Comparison of ENCODE assay signal across 25 cellular contexts in genomic region chr18:8870528-8870927, GRCh38.
A peak's percentile ranks its signal among the peaks of the same experiment; 100 is the strongest.
DNase-seq lines count a peak whose midpoint lies in the region; ATAC-seq and TF ChIP-seq lines count a peak whose summit lies in the region.
"Had no signal": no experiment of that assay in that cellular context is flagged by ENCODE, and none has a peak within 500 bp of the region (broad histone marks: within the 10 kb centered on the region; RNA-seq: fewer than 3 reads in every experiment).

No MANE protein-coding gene starts in this region.

- WGBS in endodermal cell (ENCODE audit: insufficient coverage in 1 of 2, insufficient read length in 1 of 2), 2 experiments = 92% methylated on average over 4 to 5 of the region's 5 CpGs
- 83 to 100% methylated on average over 1 to 5 of the region's 5 CpGs for WGBS in gastroesophageal sphincter (ENCODE audit: low coverage in 1 of 2), 2 donors

- H3K4me3 Mint-ChIP-seq in MCF 10A (ENCODE audit: unreplicated experiment) = no peak overlapping the region
- H3K4me3 Mint-ChIP-seq in endodermal cell = no peak overlapping the region
- H3K4me3 Mint-ChIP-seq in CD8-positive, alpha-beta T cell = no peak overlapping the region
- H3K4me3 Mint-ChIP-seq: activated CD8-positive, alpha-beta T cell treated with anti-CD3 and anti-CD28 coated beads for 36 hours; activated naive CD8-positive, alpha-beta T cell treated with anti-CD3 and anti-CD28 coated beads, Interleukin-2, amount 50 U/mL, for 24 hours; brain; mesothelial cell of epicardium; nephron progenitor cell had no signal

- H3K4me1 Mint-ChIP-seq in MCF 10A (ENCODE audit: insufficient read depth, unreplicated experiment) (peaks cover 18% of the 10 kb centered on the region), endodermal cell (peaks cover 28% of the 10 kb centered on the region)
- no peaks in the 10 kb centered on the region for H3K4me1 Mint-ChIP-seq in CD8-positive, alpha-beta T cell (ENCODE audit: low read depth)
- H3K4me1 Mint-ChIP-seq: activated naive CD8-positive, alpha-beta T cell treated with anti-CD3 and anti-CD28 coated beads, Interleukin-2, amount 50 U/mL, for 24 hours; brain; mesothelial cell of epicardium; nephron progenitor cell had no signal

- H3K4me3 ChIP-seq in breast epithelium = no peak overlapping the region
- no peak overlapping the region for H3K4me3 ChIP-seq in endodermal cell (ENCODE audit: low read length)
- H3K4me3 ChIP-seq in CD8-positive, alpha-beta T cell (ENCODE audit: low read depth, low read length) = no peak overlapping the region
- H3K4me3 ChIP-seq in gastroesophageal sphincter = no peak overlapping the region
- H3K4me3 ChIP-seq: coronary artery, HAP-1, upper lobe of right lung had no signal

- no peak for TF ChIP-seq EP300 in gastroesophageal sphincter (IDR thresholded peaks at IDR 0.05)

- no peaks in the 10 kb centered on the region for H3K36me3 Mint-ChIP-seq in MCF 10A (ENCODE audit: insufficient read depth, unreplicated experiment)
- no peaks in the 10 kb centered on the region for H3K36me3 Mint-ChIP-seq in endodermal cell (ENCODE audit: low read depth)
- H3K36me3 Mint-ChIP-seq in CD8-positive, alpha-beta T cell = no peaks in the 10 kb centered on the region
- H3K36me3 Mint-ChIP-seq: brain, mesothelial cell of epicardium had no signal

- no peak for TF ChIP-seq CTCF in MCF 10A (IDR thresholded peaks at IDR 0.05; ENCODE audit: unreplicated experiment)
- TF ChIP-seq CTCF in breast epithelium (IDR thresholded peaks at IDR 0.05) = no peak
- TF ChIP-seq CTCF in endodermal cell (conservative IDR thresholded peaks at IDR 0.05) = no peak
- no peak for TF ChIP-seq CTCF in CD8-positive, alpha-beta T cell (IDR thresholded peaks at IDR 0.05)
- no peak for TF ChIP-seq CTCF in gastroesophageal sphincter (IDR thresholded peaks at IDR 0.05)

- DNase-seq in MCF 10A (ENCODE audit: unreplicated experiment) (peak; percentile 8), breast epithelium (ENCODE audit: low spot score in 2 of 2) (no peak), NCI-H524 treated with DMSO at 0.1 percent for 48 hours (lab: John Stamatoyannopoulos, UW) (peak; percentile 9), epithelial cell of prostate (ENCODE audit: low read depth, low spot score) (peak; percentile 52), endodermal cell (no peak), KG1 (lab: John Stamatoyannopoulos, UW) (no peak)
- no peak for DNase-seq in CD8-positive, alpha-beta T cell
- DNase-seq: activated CD4-positive, CD25-positive, alpha-beta regulatory T cell treated with anti-CD3 and anti-CD28 coated beads, Interleukin-2, amount 50 U/mL, for 72 hours; activated CD8-positive, alpha-beta T cell treated with anti-CD3 and anti-CD28 coated beads for 36 hours; activated gamma-delta T cell; activated naive CD8-positive, alpha-beta T cell treated with anti-CD3 and anti-CD28 coated beads, Interleukin-2, amount 50 U/mL, for 24 hours; BE2C; COR-L47; head of caudate nucleus; NCI-H1930; NCI-H526 treated with DMSO at 0.1 percent for 48 hours; nephron progenitor cell; OCI-M1; SHP77; upper lobe of right lung had no signal

- TF ChIP-seq POLR2A in breast epithelium (IDR thresholded peaks at IDR 0.05) (no peak), gastroesophageal sphincter (IDR thresholded peaks at IDR 0.05) (no peak)

- H3K27me3 Mint-ChIP-seq in MCF 10A (ENCODE audit: insufficient read depth, unreplicated experiment) (no peaks in the 10 kb centered on the region), endodermal cell (ENCODE audit: insufficient read depth) (peaks cover 33% of the 10 kb centered on the region)
- peaks cover under 1% of the 10 kb centered on the region for H3K27me3 Mint-ChIP-seq in CD8-positive, alpha-beta T cell (ENCODE audit: low read depth)
- H3K27me3 Mint-ChIP-seq: activated naive CD8-positive, alpha-beta T cell treated with anti-CD3 and anti-CD28 coated beads, Interleukin-2, amount 50 U/mL, for 24 hours had no signal

- H3K4me1 ChIP-seq in breast epithelium = no peaks in the 10 kb centered on the region
- peaks cover 16% of the 10 kb centered on the region for H3K4me1 ChIP-seq in endodermal cell (ENCODE audit: control insufficient read depth, insufficient read depth, low read length)
- no peaks in the 10 kb centered on the region for H3K4me1 ChIP-seq in CD8-positive, alpha-beta T cell (ENCODE audit: insufficient read depth, low read length)
- no peaks in the 10 kb centered on the region for H3K4me1 ChIP-seq in gastroesophageal sphincter
- H3K4me1 ChIP-seq: BE2C, HAP-1, upper lobe of right lung had no signal

- no peak for ATAC-seq in CD8-positive, alpha-beta T cell
- no peak for ATAC-seq in gastroesophageal sphincter
- ATAC-seq: activated CD8-positive, alpha-beta T cell treated with anti-CD3 and anti-CD28 coated beads for 36 hours; activated naive CD8-positive, alpha-beta T cell treated with anti-CD3 and anti-CD28 coated beads, Interleukin-2, amount 50 U/mL, for 24 hours; upper lobe of right lung had no signal

- H3K9ac ChIP-seq in endodermal cell (ENCODE audit: extremely low read depth, low read length, poor library complexity, severe bottlenecking) = no peak overlapping the region

- no TSS peak for BruUV-seq in MCF 10A (replicated peaks; lab: Mats Ljungman, UMichigan)

- CTCF ChIA-PET in MCF 10A (lab: Yijun Ruan, JAX) = interaction anchor here (0.7 kb wide), 2 partner anchors 53 to 70 kb away, joined by 3 to 4 read pairs; no protein-coding TSS in a partner anchor
- CTCF ChIA-PET in CD8-positive, alpha-beta T cell (lab: Charles Lee) = no interaction called here

- POLR2A ChIA-PET in MCF 10A (lab: Yijun Ruan, JAX) = interaction anchor here (0.6 to 1.9 kb wide), 6 partner anchors 11 to 469 kb away, joined by 3 to 8 read pairs (median 4); no protein-coding TSS in a partner anchor
- POLR2A ChIA-PET in CD8-positive, alpha-beta T cell (lab: Charles Lee) = no interaction called here

- H3K27ac Mint-ChIP-seq in MCF 10A (ENCODE audit: low read depth, unreplicated experiment) (no peak overlapping the region), endodermal cell (no peak overlapping the region)
- no peak overlapping the region for H3K27ac Mint-ChIP-seq in CD8-positive, alpha-beta T cell
- H3K27ac Mint-ChIP-seq: activated CD8-positive, alpha-beta T cell treated with anti-CD3 and anti-CD28 coated beads for 36 hours; activated naive CD8-positive, alpha-beta T cell treated with anti-CD3 and anti-CD28 coated beads, Interleukin-2, amount 50 U/mL, for 24 hours; mesothelial cell of epicardium; nephron progenitor cell had no signal

- no peak overlapping the region for H3K27ac ChIP-seq in breast epithelium
- H3K27ac ChIP-seq in epithelial cell of prostate = peak overlapping the region; percentile 46
- no peak overlapping the region for H3K27ac ChIP-seq in endodermal cell (ENCODE audit: low read depth, low read length)
- H3K27ac ChIP-seq in CD8-positive, alpha-beta T cell (ENCODE audit: low read depth, low read length) = no peak overlapping the region
- no peak overlapping the region for H3K27ac ChIP-seq in gastroesophageal sphincter
- H3K27ac ChIP-seq: coronary artery, upper lobe of right lung had no signal

- H3K27me3 ChIP-seq in breast epithelium (no peaks in the 10 kb centered on the region), endodermal cell (ENCODE audit: control insufficient read depth, insufficient read depth, low read length, poor library complexity, severe bottlenecking) (no peaks in the 10 kb centered on the region), gastroesophageal sphincter (no peaks in the 10 kb centered on the region)
- H3K27me3 ChIP-seq in CD8-positive, alpha-beta T cell (ENCODE audit: insufficient read depth, low read length) = no peaks in the 10 kb centered on the region
- H3K27me3 ChIP-seq: BE2C, upper lobe of right lung had no signal

- no peaks in the 10 kb centered on the region for H3K9me3 ChIP-seq in breast epithelium
- H3K9me3 ChIP-seq in endodermal cell (ENCODE audit: control insufficient read depth, low read length) = no peaks in the 10 kb centered on the region
- no peaks in the 10 kb centered on the region for H3K9me3 ChIP-seq in CD8-positive, alpha-beta T cell (ENCODE audit: low read length)
- H3K9me3 ChIP-seq in gastroesophageal sphincter = no peaks in the 10 kb centered on the region
- H3K9me3 ChIP-seq: BE2C, HAP-1, upper lobe of right lung had no signal

- intact Hi-C loops in MCF 10A (cut with micrococcal nuclease) (no loop called here), breast epithelium (cut with DNase I; ENCODE audit: low total_unique reads) (no loop called here)
- intact Hi-C loops in CD8-positive, alpha-beta T cell (cut with DNase I, micrococcal nuclease) = no loop called here

- H3K9me3 Mint-ChIP-seq in MCF 10A (ENCODE audit: unreplicated experiment) = no peaks in the 10 kb centered on the region
- no peaks in the 10 kb centered on the region for H3K9me3 Mint-ChIP-seq in endodermal cell
- H3K9me3 Mint-ChIP-seq in CD8-positive, alpha-beta T cell = no peaks in the 10 kb centered on the region
- H3K9me3 Mint-ChIP-seq: activated CD8-positive, alpha-beta T cell treated with anti-CD3 and anti-CD28 coated beads for 36 hours; activated naive CD8-positive, alpha-beta T cell treated with anti-CD3 and anti-CD28 coated beads, Interleukin-2, amount 50 U/mL, for 24 hours; brain; mesothelial cell of epicardium; nephron progenitor cell had no signal

- H3K36me3 ChIP-seq in breast epithelium = no peaks in the 10 kb centered on the region
- no peaks in the 10 kb centered on the region for H3K36me3 ChIP-seq in endodermal cell (ENCODE audit: control insufficient read depth, insufficient read depth, low read length)
- no peaks in the 10 kb centered on the region for H3K36me3 ChIP-seq in CD8-positive, alpha-beta T cell (ENCODE audit: insufficient read depth, low read length)
- H3K36me3 ChIP-seq in gastroesophageal sphincter = no peaks in the 10 kb centered on the region
- H3K36me3 ChIP-seq: BE2C, HAP-1, upper lobe of right lung had no signal

Comparison
In these comparisons a context has a peak if more than half of its experiments do, and no peak if none do; other contexts are left out.
1. DNase-seq: peak in MCF 10A (single experiment), NCI-H524 treated with DMSO at 0.1 percent for 48 hours (single experiment) and epithelial cell of prostate (single experiment); none in breast epithelium (0 of 2), endodermal cell (single experiment), CD8-positive, alpha-beta T cell (0 of 7) and KG1 (single experiment).